In the genomic region with DNA sequence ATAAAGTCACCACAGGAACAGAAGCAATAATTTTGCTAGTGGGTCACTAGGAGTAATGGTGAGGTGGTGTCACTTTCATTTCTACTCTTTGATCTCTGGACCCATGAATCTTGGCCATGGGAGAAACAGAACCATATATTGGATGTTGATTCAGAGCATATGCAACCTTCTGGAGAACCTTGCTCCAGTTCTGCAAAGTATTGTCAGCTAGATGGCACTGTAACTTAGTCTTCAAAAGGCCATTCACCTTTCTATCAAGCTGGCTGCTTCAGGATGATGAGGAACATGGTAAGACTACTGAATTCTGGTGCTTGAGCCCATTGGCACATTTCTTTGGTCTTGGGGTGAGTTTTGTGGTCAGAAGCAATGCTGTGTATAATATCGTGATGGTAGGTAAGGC, we compare ENCODE assay signal across 14 cellular contexts.
DNase-seq lines count a peak whose midpoint lies in the region; ATAC-seq, FAIRE-seq and TF ChIP-seq lines count a peak whose summit lies in the region.
"Had no signal": no experiment of that assay in that cellular context is flagged by ENCODE, and none has a peak within 500 bp of the region (broad histone marks: within the 10 kb centered on the region; RNA-seq: fewer than 3 reads in every experiment).

No MANE protein-coding gene starts in this region.

- H3K79me2 ChIP-seq in Karpas-422 (ENCODE audit: low read length), result no peaks in the 10 kb centered on the region
- H3K79me2 ChIP-seq in GM12878 (ENCODE audit: control insufficient read depth, insufficient read depth, low read length), result no peaks in the 10 kb centered on the region

- ATAC-seq in GM12878, result no peak
- ATAC-seq in GM21447 (IDR thresholded peaks at IDR 0.05; ENCODE audit: unreplicated experiment), result no peak
- ATAC-seq: activated T-helper 17 cell treated with anti-CD3 and anti-CD28 coated beads, Interleukin-2, amount 50 U/mL, for 72 hours; body of pancreas had no signal

- 42% methylated on average over 1 of the region's 1 CpG for WGBS in GM12878 (ENCODE audit: insufficient coverage, insufficient replicate concordance, low lambda C conversion rate, missing lambda C conversion rate)

- RAD21 ChIA-PET in GM12878 (lab: Charles Lee; ENCODE audit: unreplicated experiment), result interaction anchor here (1.2 kb wide), 2 partner anchors 177 to 456 kb away, joined by 3 to 4 read pairs; no protein-coding TSS in a partner anchor

- in situ Hi-C loops in GM12878 (cut with MboI), result no loop called here

- no peaks in the 10 kb centered on the region for H3K9me3 ChIP-seq in Karpas-422 (ENCODE audit: low read length)
- H3K9me3 ChIP-seq in GM12878 (replicated peaks; ENCODE audit: control insufficient read depth, insufficient read depth, low read length), result no peaks in the 10 kb centered on the region
- H3K9me3 ChIP-seq: body of pancreas, neutrophil, suprapubic skin had no signal

- CTCF ChIA-PET in GM10248 (lab: Yijun Ruan, JAX), result no interaction called here
- CTCF ChIA-PET in GM12878 (lab: Yijun Ruan, JAX), result interaction anchor here (0.8 to 1.4 kb wide), 5 partner anchors 11 to 178 kb away, joined by 3 to 7 read pairs (median 3); no protein-coding TSS in a partner anchor

- TF ChIP-seq POLR2A in GM12878 (IDR thresholded peaks at IDR 0.05; ENCODE audit: low read depth, low read length) (no peak), GM12892 (IDR thresholded peaks at IDR 0.05; ENCODE audit: low read depth, low read length) (no peak)

- no peaks in the 10 kb centered on the region for H3K4me1 ChIP-seq in Karpas-422 (ENCODE audit: low read length)
- no peaks in the 10 kb centered on the region for H3K4me1 ChIP-seq in GM12878 (ENCODE audit: control insufficient read depth, insufficient read depth, low read length)
- H3K4me1 ChIP-seq: body of pancreas, suprapubic skin had no signal

- H3K4me3 ChIP-seq in Karpas-422 (ENCODE audit: low read length) (no peak overlapping the region), GM12878 (no peak overlapping the region), kidney epithelial cell (ENCODE audit: low read depth, low read length) (no peak overlapping the region)
- H3K4me3 ChIP-seq: body of pancreas, suprapubic skin had no signal

- TF ChIP-seq RAD21 in GM12878 (IDR thresholded peaks at IDR 0.05; ENCODE audit: insufficient read depth, low read depth, low read length), result peak; percentile 40

- H3K4me2 ChIP-seq in Karpas-422 (ENCODE audit: low read depth, low read length, poor library complexity, severe bottlenecking), result no peak overlapping the region
- no peak overlapping the region for H3K4me2 ChIP-seq in GM12878 (ENCODE audit: control insufficient read depth, insufficient read depth)

- no peak overlapping the region for H2AFZ ChIP-seq in Karpas-422 (ENCODE audit: low read length)
- H2AFZ ChIP-seq in GM12878 (ENCODE audit: control insufficient read depth, low read depth, low read length), result no peak overlapping the region

- TF ChIP-seq CTCF in GM10248 (IDR thresholded peaks at IDR 0.05; ENCODE audit: control extremely low read depth, extremely low read depth, low read depth, missing control alignments) (peak; percentile 19), GM12878 (IDR thresholded peaks at IDR 0.05 in 2 of 3, conservative IDR thresholded peaks at IDR 0.05 in 1 of 3; ENCODE audit: control insufficient read depth in 2 of 3, extremely low read depth in 1 of 3, insufficient read depth in 1 of 3, low read depth in 3 of 3, low read length in 3 of 3) (peak in 2 of 3 experiments; percentile 22 to 28; a peak in 1 of 6 replicates), kidney epithelial cell (IDR thresholded peaks at IDR 0.05; ENCODE audit: insufficient read depth, low read length, poor library complexity, severe bottlenecking) (peak; percentile 15)

- no peaks in the 10 kb centered on the region for H3K9me2 ChIP-seq in Karpas-422 (replicated peaks; ENCODE audit: insufficient read depth, low read length)

- H3K27me3 ChIP-seq in Karpas-422 (ENCODE audit: low read length), result no peaks in the 10 kb centered on the region
- H3K27me3 ChIP-seq in GM12878 (replicated peaks in 1 of 2; ENCODE audit: control insufficient read depth in 2 of 2, insufficient read depth in 2 of 2, low read length in 1 of 2), result no peaks in the 10 kb centered on the region
- no peaks in the 10 kb centered on the region for H3K27me3 ChIP-seq in kidney epithelial cell (ENCODE audit: control insufficient read depth, insufficient read depth, low read length)
- H3K27me3 ChIP-seq: body of pancreas, neutrophil, suprapubic skin had no signal

- DNase-seq in GM10248 (ENCODE audit: extremely low spot score) (no peak), Karpas-422 (peak; percentile 49), GM12878 (ENCODE audit: low read depth, low spot score) (no peak), kidney epithelial cell (ENCODE audit: low read depth) (no peak), GM12892 (ENCODE audit: insufficient read length) (no peak), midbrain (lab: John Stamatoyannopoulos, UW) (no peak)
- DNase-seq: activated CD4-positive, alpha-beta T cell treated with anti-CD3 and anti-CD28 coated beads, Interleukin-2, amount 50 U/mL, for 48 hours; body of pancreas; erythroblast had no signal

- H3K36me3 ChIP-seq in Karpas-422 (ENCODE audit: insufficient read depth, low read length), result no peaks in the 10 kb centered on the region
- H3K36me3 ChIP-seq in GM12878 (ENCODE audit: control insufficient read depth in 2 of 2, insufficient read depth in 2 of 2, low read length in 1 of 2), result no peaks in the 10 kb centered on the region
- H3K36me3 ChIP-seq in kidney epithelial cell (ENCODE audit: control insufficient read depth, insufficient read depth, low read length), result no peaks in the 10 kb centered on the region
- H3K36me3 ChIP-seq: neutrophil, suprapubic skin had no signal

- no peak for TF ChIP-seq EP300 in GM12878 (IDR thresholded peaks at IDR 0.05; ENCODE audit: borderline replicate concordance in 1 of 2, control insufficient read depth in 1 of 2, low read depth in 2 of 2, low read length in 2 of 2)

- no TSS peak for BruUV-seq in GM12878 (replicated peaks; lab: Mats Ljungman, UMichigan)

- H3K27ac ChIP-seq in Karpas-422 (ENCODE audit: low read length) (no peak overlapping the region), GM12878 (ENCODE audit: control insufficient read depth, insufficient read depth) (no peak overlapping the region)
- H3K27ac ChIP-seq: body of pancreas, neutrophil, suprapubic skin had no signal

- FAIRE-seq in GM12878 (lab: Jason Lieb, UNC) (no peak), GM12892 (lab: Jason Lieb, UNC) (no peak)
- FAIRE-seq: RCC 7860 had no signal

- POLR2A ChIA-PET in GM10248 (lab: Yijun Ruan, JAX), result no interaction called here
- POLR2A ChIA-PET in GM12878 (lab: Charles Lee), result no interaction called here

- intact Hi-C loops in GM12878 (cut with micrococcal nuclease; ENCODE audit: unreplicated experiment), result loop anchor here (1.0 kb wide), 1 partner anchor 177 kb away; no protein-coding TSS in a partner anchor

- H4K20me1 ChIP-seq in Karpas-422 (ENCODE audit: insufficient read depth, low read depth, low read length) (no peaks in the 10 kb centered on the region), GM12878 (ENCODE audit: control insufficient read depth, insufficient read depth) (no peaks in the 10 kb centered on the region)

- H3K9ac ChIP-seq in Karpas-422 (ENCODE audit: low read length) (no peak overlapping the region), GM12878 (ENCODE audit: control insufficient read depth, insufficient read depth, low read length) (no peak overlapping the region)

- SMC1A ChIA-PET in GM12878 (lab: Charles Lee; ENCODE audit: uncharacterized antibody, unreplicated experiment), result interaction anchor here (0.9 to 1.3 kb wide), 3 partner anchors 170 to 177 kb away, joined by 3 read pairs; no protein-coding TSS in a partner anchor

TF ChIP-seq in GM12878, 131 proteins besides CTCF, POLR2A, EP300 and RAD21:
- peak; percentile 13; the same call in 1 of the 2 replicates for TF ChIP-seq SMC3 (IDR thresholded peaks at IDR 0.05; ENCODE audit: borderline replicate concordance, low read length)
- no peak for TF ChIP-seq WRNIP1 (IDR thresholded peaks at IDR 0.05; ENCODE audit: borderline replicate concordance, low read depth, low read length)
- no peak for TF ChIP-seq EZH2 (IDR thresholded peaks at IDR 0.05; ENCODE audit: borderline replicate concordance, control insufficient read depth, low read depth, low read length)
- TF ChIP-seq HCFC1 (IDR thresholded peaks at IDR 0.05; ENCODE audit: low read length), result no peak
- TF ChIP-seq BCLAF1 (IDR thresholded peaks at IDR 0.05), result no peak
- TF ChIP-seq ZBED1 (IDR thresholded peaks at IDR 0.05; ENCODE audit: borderline replicate concordance), result no peak
- no peak for TF ChIP-seq SMAD5 (IDR thresholded peaks at IDR 0.05; ENCODE audit: low read depth)
- no peak for TF ChIP-seq NRF1 (conservative IDR thresholded peaks at IDR 0.05; ENCODE audit: low read depth, low read length)
